Comparison of ENCODE assay signal across 28 cellular contexts in genomic region chr2:151803811-151804210, GRCh38.
"Had no signal": no experiment of that assay in that cellular context is flagged by ENCODE, and none has a peak within 500 bp of the region (broad histone marks: within the 10 kb centered on the region; RNA-seq: fewer than 3 reads in every experiment).

No MANE protein-coding gene starts in this region.

- H3K9me3 ChIP-seq: ascending aorta, SJCRH30 had no signal

- DNase-seq: activated CD4-positive, alpha-beta T cell treated with anti-CD3 and anti-CD28 coated beads for 36 hours; activated CD4-positive, alpha-beta T cell treated with anti-CD3 and anti-CD28 coated beads, Interleukin-2, amount 10 ng/mL, durations not matched to agents 7 days and 5 days; activated CD4-positive, alpha-beta T cell treated with anti-CD3 and anti-CD28 coated beads, Interleukin-2, amount 50 U/mL, for 48 hours; activated CD8-positive, alpha-beta T cell treated with anti-CD3 and anti-CD28 coated beads, Interleukin-2, amount 10 ng/mL, durations not matched to agents 7 days and 5 days; activated effector memory CD4-positive, alpha-beta T cell treated with Interleukin-2 at 50 U/mL for 16 hours; activated naive CD4-positive, alpha-beta T cell treated with anti-CD3 and anti-CD28 coated beads, Interleukin-2, amount 10 ng/mL, durations not matched to agents 7 days and 5 days; activated T-cell treated with anti-CD3 and anti-CD28 coated beads, Interleukin-2, amount 50 U/mL, for 24 hours; amniotic stem cell; MM.1S; MV-4-11; NCI-H1092; NCI-H1436 treated with DMSO at 0.1 percent for 48 hours; NCI-H1694 treated with DMSO at 0.1 percent for 48 hours; NCI-H2029; NCI-H345; NCI-H524 treated with DMSO at 0.1 percent for 48 hours; NK-92 treated with Interleukin-12 subunit alpha and Interleukin-12 subunit beta, amount 100 ng/mL, for 24 hours; PC-9; SHP77; SJCRH30; T1000 had no signal

- H3K27ac ChIP-seq: ascending aorta, cardiac muscle cell, KMS-11, PC-9, SJCRH30, SK-N-MC had no signal

- H3K9ac ChIP-seq: KMS-11 had no signal

- H3K4me3 ChIP-seq: ascending aorta, cardiac muscle cell, PC-9, SJCRH30, SK-N-MC had no signal

- H3K4me1 ChIP-seq: SJCRH30 had no signal

- H3K4me1 Mint-ChIP-seq: central memory CD8-positive, alpha-beta T cell; WTC11 had no signal

- H3K27ac Mint-ChIP-seq: activated CD4-positive, alpha-beta T cell treated with anti-CD3 and anti-CD28 coated beads for 36 hours; activated CD4-positive, alpha-beta T cell treated with anti-CD3 and anti-CD28 coated beads, Interleukin-2, amount 10 ng/mL, durations not matched to agents 7 days and 5 days; activated CD8-positive, alpha-beta T cell treated with anti-CD3 and anti-CD28 coated beads, Interleukin-2, amount 10 ng/mL, durations not matched to agents 7 days and 5 days; activated naive CD4-positive, alpha-beta T cell treated with anti-CD3 and anti-CD28 coated beads, Interleukin-2, amount 10 ng/mL, durations not matched to agents 7 days and 5 days; activated naive CD8-positive, alpha-beta T cell; activated T-cell treated with anti-CD3 and anti-CD28 coated beads, Interleukin-2, amount 50 U/mL, for 24 hours; WTC11 had no signal

- H3K27me3 Mint-ChIP-seq: activated CD4-positive, alpha-beta T cell treated with anti-CD3 and anti-CD28 coated beads for 36 hours; activated CD4-positive, alpha-beta T cell treated with anti-CD3 and anti-CD28 coated beads, Interleukin-2, amount 10 ng/mL, durations not matched to agents 7 days and 5 days; activated naive CD4-positive, alpha-beta T cell treated with anti-CD3 and anti-CD28 coated beads, Interleukin-2, amount 10 ng/mL, durations not matched to agents 7 days and 5 days; activated naive CD8-positive, alpha-beta T cell; activated T-cell treated with anti-CD3 and anti-CD28 coated beads, Interleukin-2, amount 50 U/mL, for 24 hours; central memory CD8-positive, alpha-beta T cell had no signal

- H3K9me3 Mint-ChIP-seq: activated CD4-positive, alpha-beta T cell treated with anti-CD3 and anti-CD28 coated beads, Interleukin-2, amount 10 ng/mL, durations not matched to agents 7 days and 5 days; activated naive CD4-positive, alpha-beta T cell treated with anti-CD3 and anti-CD28 coated beads, Interleukin-2, amount 10 ng/mL, durations not matched to agents 7 days and 5 days; activated T-cell treated with anti-CD3 and anti-CD28 coated beads, Interleukin-2, amount 50 U/mL, for 24 hours; central memory CD8-positive, alpha-beta T cell; WTC11 had no signal

- H3K4me3 Mint-ChIP-seq: activated CD4-positive, alpha-beta T cell treated with anti-CD3 and anti-CD28 coated beads for 36 hours; activated CD4-positive, alpha-beta T cell treated with anti-CD3 and anti-CD28 coated beads, Interleukin-2, amount 10 ng/mL, durations not matched to agents 7 days and 5 days; activated CD8-positive, alpha-beta T cell treated with anti-CD3 and anti-CD28 coated beads, Interleukin-2, amount 10 ng/mL, durations not matched to agents 7 days and 5 days; activated naive CD4-positive, alpha-beta T cell treated with anti-CD3 and anti-CD28 coated beads, Interleukin-2, amount 10 ng/mL, durations not matched to agents 7 days and 5 days; activated naive CD8-positive, alpha-beta T cell; activated T-cell treated with anti-CD3 and anti-CD28 coated beads, Interleukin-2, amount 50 U/mL, for 24 hours; central memory CD8-positive, alpha-beta T cell; WTC11 had no signal
